In genomic region chr15:99506399-99506798, GRCh38 we compare ENCODE assay signal across 18 cellular contexts.
"Had no signal": no experiment of that assay in that cellular context is flagged by ENCODE, and none has a peak within 500 bp of the region (broad histone marks: within the 10 kb centered on the region; RNA-seq: fewer than 3 reads in every experiment).

No MANE protein-coding gene starts in this region.

- H3K4me1 ChIP-seq: neural progenitor cell had no signal

- H3K4me3 ChIP-seq: lower lobe of right lung, neural progenitor cell, tibial nerve had no signal

- ATAC-seq: activated CD8-positive, alpha-beta T cell treated with anti-CD3 and anti-CD28 coated beads, Interleukin-2, amount 10 ng/mL, durations not matched to agents 7 days and 5 days; heart left ventricle; lower lobe of right lung; WTC11 had no signal

- H3K9me3 Mint-ChIP-seq: activated naive CD8-positive, alpha-beta T cell treated with anti-CD3 and anti-CD28 coated beads, Interleukin-2, amount 10 ng/mL, durations not matched to agents 7 days and 5 days; central memory CD8-positive, alpha-beta T cell; neural progenitor cell had no signal

- H3K27me3 Mint-ChIP-seq: activated naive CD8-positive, alpha-beta T cell treated with anti-CD3 and anti-CD28 coated beads, Interleukin-2, amount 10 ng/mL, durations not matched to agents 7 days and 5 days had no signal

- H3K36me3 ChIP-seq: brain microvascular endothelial cell, heart left ventricle, lower lobe of right lung, neural progenitor cell, tibial nerve had no signal

- H3K4me2 ChIP-seq: neural progenitor cell had no signal

- H3K36me3 Mint-ChIP-seq: activated naive CD8-positive, alpha-beta T cell treated with anti-CD3 and anti-CD28 coated beads, Interleukin-2, amount 10 ng/mL, durations not matched to agents 7 days and 5 days; neural progenitor cell; WTC11 had no signal

- H3K4me1 Mint-ChIP-seq: central memory CD8-positive, alpha-beta T cell; WTC11 had no signal

- DNase-seq: activated CD4-positive, alpha-beta T cell treated with anti-CD3 and anti-CD28 coated beads for 48 hours; activated CD8-positive, alpha-beta T cell treated with anti-CD3 and anti-CD28 coated beads, Interleukin-2, amount 10 ng/mL, durations not matched to agents 7 days and 5 days; activated gamma-delta T cell treated with Interleukin-2 at 50 U/mL for 16 hours; activated naive CD8-positive, alpha-beta T cell treated with anti-CD3 and anti-CD28 coated beads, Interleukin-2, amount 10 ng/mL, durations not matched to agents 7 days and 5 days; anterior cingulate cortex; brain microvascular endothelial cell; foreskin melanocyte; heart left ventricle; lower lobe of right lung; midbrain; stimulated activated CD4-positive, alpha-beta T cell treated with anti-CD3 and anti-CD28 coated beads, Interleukin-2, amount 100 ng/mL, for 48 hours; stimulated activated naive CD4-positive, alpha-beta T cell; substantia nigra; T-helper 2 cell had no signal

- H2AFZ ChIP-seq: neural progenitor cell had no signal

- H3K9me3 ChIP-seq: heart left ventricle, lower lobe of right lung, tibial nerve had no signal

- H3K27ac Mint-ChIP-seq: activated CD8-positive, alpha-beta T cell treated with anti-CD3 and anti-CD28 coated beads, Interleukin-2, amount 10 ng/mL, durations not matched to agents 7 days and 5 days; activated naive CD8-positive, alpha-beta T cell treated with anti-CD3 and anti-CD28 coated beads, Interleukin-2, amount 10 ng/mL, durations not matched to agents 7 days and 5 days; neural progenitor cell; WTC11 had no signal

- H3K27ac ChIP-seq: neural progenitor cell had no signal

- H3K27me3 ChIP-seq: brain microvascular endothelial cell, heart left ventricle, neural progenitor cell, tibial nerve had no signal

- H3K9ac ChIP-seq: neural progenitor cell had no signal

- H3K4me3 Mint-ChIP-seq: activated CD8-positive, alpha-beta T cell treated with anti-CD3 and anti-CD28 coated beads, Interleukin-2, amount 10 ng/mL, durations not matched to agents 7 days and 5 days; activated naive CD8-positive, alpha-beta T cell treated with anti-CD3 and anti-CD28 coated beads, Interleukin-2, amount 10 ng/mL, durations not matched to agents 7 days and 5 days; central memory CD8-positive, alpha-beta T cell; neural progenitor cell; WTC11 had no signal
